In the genomic region with DNA sequence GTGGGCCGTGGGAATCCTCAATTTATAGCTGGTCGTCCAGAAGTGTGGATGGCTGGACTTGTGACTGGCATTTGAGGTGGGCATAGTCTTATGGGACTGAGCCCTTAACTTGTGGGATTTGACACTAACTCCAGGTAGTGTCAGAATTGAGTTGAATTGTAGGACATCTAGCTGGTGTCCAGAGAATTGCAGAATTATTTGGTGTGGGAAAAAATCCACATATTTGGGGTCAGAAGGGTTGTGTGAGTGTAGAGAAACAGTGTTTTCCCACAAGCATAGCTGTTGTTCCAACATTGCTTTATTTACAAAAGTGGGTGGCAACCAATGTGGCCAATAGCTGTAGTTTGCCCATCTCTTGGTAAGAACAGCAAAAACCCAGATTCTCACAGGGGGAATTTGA, we compare ENCODE assay signal across 17 cellular contexts.
DNase-seq lines count a peak whose midpoint lies in the region; ATAC-seq, FAIRE-seq and TF ChIP-seq lines count a peak whose summit lies in the region.
"Had no signal": no experiment of that assay in that cellular context is flagged by ENCODE, and none has a peak within 500 bp of the region (broad histone marks: within the 10 kb centered on the region; RNA-seq: fewer than 3 reads in every experiment).

No MANE protein-coding gene starts in this region.

- no peaks in the 10 kb centered on the region for H3K79me2 ChIP-seq in astrocyte (ENCODE audit: insufficient read depth, low read length)

- H3K9ac ChIP-seq in astrocyte (ENCODE audit: low read length), result no peak overlapping the region
- H3K9ac ChIP-seq: BLaER1 treated with 17β-estradiol and CSF1 and Interleukin-3, amounts not matched to agents 10 nM and 100 nM had no signal

- H3K9me3 ChIP-seq in astrocyte (ENCODE audit: insufficient read depth, low read depth, low read length) (no peaks in the 10 kb centered on the region), thyroid gland (no peaks in the 10 kb centered on the region)
- H3K9me3 ChIP-seq: BLaER1 treated with 17β-estradiol and CSF1 and Interleukin-3, amounts not matched to agents 10 nM and 100 nM; suprapubic skin had no signal

- H3K4me2 ChIP-seq in astrocyte (ENCODE audit: low read length), result no peak overlapping the region
- H3K4me2 ChIP-seq: BLaER1 treated with 17β-estradiol and CSF1 and Interleukin-3, amounts not matched to agents 10 nM and 100 nM had no signal

- TF ChIP-seq POLR2A in thyroid gland (IDR thresholded peaks at IDR 0.05), result no peak

- H3K27me3 ChIP-seq in astrocyte (ENCODE audit: insufficient read depth, low read length), result no peaks in the 10 kb centered on the region
- no peaks in the 10 kb centered on the region for H3K27me3 ChIP-seq in foreskin keratinocyte
- no peaks in the 10 kb centered on the region for H3K27me3 ChIP-seq in thyroid gland
- H3K27me3 ChIP-seq: suprapubic skin had no signal

- no peaks in the 10 kb centered on the region for H3K27me3 Mint-ChIP-seq in astrocyte (ENCODE audit: low read depth, unreplicated experiment)
- H3K27me3 Mint-ChIP-seq: naive B cell had no signal

- WGBS in thyroid gland, 2 donors, result 83 to 91% methylated on average over 2 of the region's 2 CpGs

- intact Hi-C loops in thyroid gland (cut with DNase I), result no loop called here

- no peaks in the 10 kb centered on the region for H3K36me3 Mint-ChIP-seq in astrocyte (ENCODE audit: low read depth, unreplicated experiment)
- H3K36me3 Mint-ChIP-seq: IgD-negative memory B cell, naive B cell had no signal

- H3K36me3 ChIP-seq in astrocyte (ENCODE audit: insufficient read depth, low read length) (no peaks in the 10 kb centered on the region), thyroid gland (no peaks in the 10 kb centered on the region)
- H3K36me3 ChIP-seq: BLaER1 treated with 17β-estradiol and CSF1 and Interleukin-3, amounts not matched to agents 10 nM and 100 nM; suprapubic skin had no signal

- peak; percentile 67 for DNase-seq in AG10803 (ENCODE audit: low read depth)
- DNase-seq in HT-29 (ENCODE audit: low spot score), result peak; percentile 8
- DNase-seq in astrocyte (ENCODE audit: low read depth), result peak; percentile 14
- DNase-seq in foreskin keratinocyte, result peak; percentile 15 to 34
- no peak for DNase-seq in ACHN
- no peak for DNase-seq in C1 segment of cervical spinal cord (lab: John Stamatoyannopoulos, UW)
- DNase-seq in thyroid gland, result no peak
- DNase-seq in stimulated activated CD4-positive, alpha-beta T cell treated with anti-CD3 and anti-CD28 coated beads, Interleukin-4, amount 100 ng/mL, for 4 hours, result no peak
- DNase-seq: activated effector memory CD4-positive, alpha-beta T cell treated with anti-CD3 and anti-CD28 coated beads, Interleukin-2, amount 50 U/mL, for 16 hours; DND-41; effector memory CD4-positive, alpha-beta T cell; naive B cell; NCI-H1105 treated with DMSO at 0.1 percent for 48 hours had no signal

- H3K4me3 Mint-ChIP-seq in astrocyte (ENCODE audit: unreplicated experiment), result no peak overlapping the region
- H3K4me3 Mint-ChIP-seq: IgD-negative memory B cell, naive B cell had no signal

- peak; percentile 37 for TF ChIP-seq CTCF in AG10803 (conservative IDR thresholded peaks at IDR 0.05; ENCODE audit: low read length)
- TF ChIP-seq CTCF in astrocyte (IDR thresholded peaks at IDR 0.05; ENCODE audit: insufficient read depth, low read depth, low read length), result no peak
- peak; percentile 48 for TF ChIP-seq CTCF in foreskin keratinocyte (conservative IDR thresholded peaks at IDR 0.05)
- TF ChIP-seq CTCF in thyroid gland (IDR thresholded peaks at IDR 0.05), result no peak

- peaks cover 12% of the 10 kb centered on the region for H3K4me1 Mint-ChIP-seq in astrocyte (ENCODE audit: low read depth, unreplicated experiment)
- H3K4me1 Mint-ChIP-seq: IgD-negative memory B cell, naive B cell had no signal

- no peak overlapping the region for H2AFZ ChIP-seq in astrocyte (ENCODE audit: low read depth, low read length)

- H3K27ac ChIP-seq in astrocyte (ENCODE audit: low read depth, low read length), result peak overlapping the region; percentile 58
- peak overlapping the region; percentile 85 for H3K27ac ChIP-seq in foreskin keratinocyte
- no peak overlapping the region for H3K27ac ChIP-seq in thyroid gland
- H3K27ac ChIP-seq: BLaER1 treated with 17β-estradiol and CSF1 and Interleukin-3, amounts not matched to agents 10 nM and 100 nM; suprapubic skin had no signal

- H3K4me3 ChIP-seq in AG10803 (ENCODE audit: low read length) (no peak overlapping the region), astrocyte (ENCODE audit: insufficient read depth, low read depth, low read length) (no peak overlapping the region), thyroid gland (replicated peaks in 1 of 3) (no peak overlapping the region)
- H3K4me3 ChIP-seq: BLaER1 treated with 17β-estradiol and CSF1 and Interleukin-3, amounts not matched to agents 10 nM and 100 nM; suprapubic skin had no signal

- H4K20me1 ChIP-seq in astrocyte (ENCODE audit: insufficient read depth, low read length), result no peaks in the 10 kb centered on the region

- no peak for ATAC-seq in foreskin keratinocyte

- FAIRE-seq in astrocyte (lab: Jason Lieb, UNC), result peak; percentile 94
- FAIRE-seq: GM12892 had no signal

- H3K4me1 ChIP-seq in astrocyte (ENCODE audit: insufficient read depth, low read length) (peaks cover 8% of the 10 kb centered on the region), foreskin keratinocyte (peaks cover 16% of the 10 kb centered on the region), thyroid gland (no peaks in the 10 kb centered on the region)
- H3K4me1 ChIP-seq: BLaER1 treated with 17β-estradiol and CSF1 and Interleukin-3, amounts not matched to agents 10 nM and 100 nM; suprapubic skin had no signal

- no peaks in the 10 kb centered on the region for H3K9me3 Mint-ChIP-seq in astrocyte (ENCODE audit: unreplicated experiment)

- H3K27ac Mint-ChIP-seq in astrocyte (ENCODE audit: unreplicated experiment), result no peak overlapping the region
- H3K27ac Mint-ChIP-seq: IgD-negative memory B cell, naive B cell had no signal

- in situ Hi-C loops in ACHN (cut with HindIII; ENCODE audit: low pct_ligation_motif_present, low pct_unique_long_range_greater_than_20kb, low sequenced_read_pairs), result no loop called here

Comparison
In these comparisons a context has a peak if more than half of its experiments do, and no peak if none do; other contexts are left out.
1. DNase-seq: peak in AG10803 (single experiment), HT-29 (single experiment), astrocyte (single experiment) and foreskin keratinocyte (2 of 2); none in ACHN (single experiment), C1 segment of cervical spinal cord (0 of 14), thyroid gland (0 of 2) and stimulated activated CD4-positive, alpha-beta T cell treated with anti-CD3 and anti-CD28 coated beads, Interleukin-4, amount 100 ng/mL, for 4 hours (0 of 2).
2. CTCF ChIP-seq: peak in AG10803 (single experiment) and foreskin keratinocyte (single experiment); none in astrocyte (single experiment) and thyroid gland (0 of 6).
3. H3K27ac ChIP-seq: peak in astrocyte (single experiment) and foreskin keratinocyte (single experiment); none in thyroid gland (0 of 3).